ENCODE assay signal across 3 cellular contexts in genomic region chrX:89124985-89125384, GRCh38.
"Had no signal": no experiment of that assay in that cellular context is flagged by ENCODE, and none has a peak within 500 bp of the region (broad histone marks: within the 10 kb centered on the region; RNA-seq: fewer than 3 reads in every experiment).

No MANE protein-coding gene starts in this region.

- H3K4me3 ChIP-seq: GM12878 had no signal

- DNase-seq: GDM1, GF-D8 had no signal

- ATAC-seq: GM12878 had no signal
